ENCODE assay signal across 1 cellular context in the genomic region with DNA sequence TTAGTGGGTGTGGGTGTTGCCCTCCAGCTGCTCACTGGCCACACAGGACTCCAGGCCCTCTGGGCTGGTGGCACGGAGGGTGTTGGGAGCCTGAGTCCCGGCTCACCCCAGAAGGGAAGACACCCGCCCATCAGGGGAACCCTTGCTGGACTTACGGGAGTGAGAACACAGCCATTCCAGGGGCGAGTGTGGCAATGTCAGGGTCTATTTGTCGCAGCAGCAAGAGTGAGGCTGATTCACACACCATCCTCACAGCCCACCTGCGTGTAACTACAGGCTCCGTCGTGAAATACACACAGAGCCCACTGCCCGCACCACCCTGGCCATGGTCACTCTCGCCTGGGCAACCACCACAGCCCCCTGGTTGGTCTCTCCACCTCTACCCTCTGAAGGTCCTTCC.
TF ChIP-seq lines count a peak whose summit lies in the region.

No MANE protein-coding gene starts in this region.

TF ChIP-seq in K562, 482 proteins besides CTCF, POLR2A, EP300 and RAD21:
- TF ChIP-seq ZNF12 (CRISPR knock-in tag; IDR thresholded peaks at IDR 0.05) (peak; percentile 97), ZNF436 (CRISPR knock-in tag; IDR thresholded peaks at IDR 0.05) (no peak), POLR2G (IDR thresholded peaks at IDR 0.05; ENCODE audit: low read depth, low read length) (peak; percentile 35; the same call in 1 of the 2 replicates)
- TF ChIP-seq, protein P1, sequence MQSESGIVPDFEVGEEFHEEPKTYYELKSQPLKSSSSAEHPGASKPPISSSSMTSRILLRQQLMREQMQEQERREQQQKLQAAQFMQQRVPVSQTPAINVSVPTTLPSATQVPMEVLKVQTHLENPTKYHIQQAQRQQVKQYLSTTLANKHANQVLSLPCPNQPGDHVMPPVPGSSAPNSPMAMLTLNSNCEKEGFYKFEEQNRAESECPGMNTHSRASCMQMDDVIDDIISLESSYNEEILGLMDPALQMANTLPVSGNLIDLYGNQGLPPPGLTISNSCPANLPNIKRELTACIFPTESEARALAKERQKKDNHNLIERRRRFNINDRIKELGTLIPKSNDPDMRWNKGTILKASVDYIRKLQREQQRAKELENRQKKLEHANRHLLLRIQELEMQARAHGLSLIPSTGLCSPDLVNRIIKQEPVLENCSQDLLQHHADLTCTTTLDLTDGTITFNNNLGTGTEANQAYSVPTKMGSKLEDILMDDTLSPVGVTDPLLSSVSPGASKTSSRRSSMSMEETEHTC (IDR thresholded peaks at IDR 0.05), result no peak
- TF ChIP-seq, protein P2, sequence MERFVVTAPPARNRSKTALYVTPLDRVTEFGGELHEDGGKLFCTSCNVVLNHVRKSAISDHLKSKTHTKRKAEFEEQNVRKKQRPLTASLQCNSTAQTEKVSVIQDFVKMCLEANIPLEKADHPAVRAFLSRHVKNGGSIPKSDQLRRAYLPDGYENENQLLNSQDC (CRISPR knock-in tag; IDR thresholded peaks at IDR 0.05), result no peak
